Comparison of ENCODE assay signal across 16 cellular contexts in the genomic region with DNA sequence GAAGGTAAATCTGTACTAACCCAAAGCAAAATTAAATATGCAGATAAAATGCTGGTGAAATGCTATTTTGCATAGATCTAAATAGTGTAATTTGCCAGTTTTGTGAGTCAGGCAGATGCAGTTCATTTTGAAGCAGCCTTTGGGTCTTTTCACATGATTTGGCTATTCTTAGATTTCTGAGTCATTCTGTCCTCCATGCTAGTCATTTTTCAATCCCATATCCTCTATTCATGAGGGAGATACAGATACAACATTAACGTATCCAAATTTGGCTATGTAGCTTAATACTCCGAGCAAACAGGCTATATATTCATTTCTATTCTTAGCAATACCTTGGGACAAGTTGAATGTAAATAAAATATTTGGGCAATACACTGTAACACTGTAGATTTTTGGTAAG.
DNase-seq lines count a peak whose midpoint lies in the region; ATAC-seq, FAIRE-seq and TF ChIP-seq lines count a peak whose summit lies in the region.
"Had no signal": no experiment of that assay in that cellular context is flagged by ENCODE, and none has a peak within 500 bp of the region (broad histone marks: within the 10 kb centered on the region; RNA-seq: fewer than 3 reads in every experiment).

No MANE protein-coding gene starts in this region.

- TF ChIP-seq CTCF in astrocyte (IDR thresholded peaks at IDR 0.05; ENCODE audit: insufficient read depth, low read depth, low read length) (no peak), uterus (IDR thresholded peaks at IDR 0.05) (no peak)

- H3K9ac ChIP-seq in astrocyte (ENCODE audit: low read length) = no peak overlapping the region

- TF ChIP-seq POLR2A in uterus (IDR thresholded peaks at IDR 0.05) = no peak

- H3K4me1 ChIP-seq in astrocyte (ENCODE audit: insufficient read depth, low read length) = no peaks in the 10 kb centered on the region
- H3K4me1 ChIP-seq in uterus = no peaks in the 10 kb centered on the region

- H3K4me3 ChIP-seq in astrocyte (ENCODE audit: insufficient read depth, low read depth, low read length) (no peak overlapping the region), uterus (no peak overlapping the region)
- H3K4me3 ChIP-seq: SK-N-MC had no signal

- ATAC-seq in Right ventricle myocardium superior (ENCODE audit: poor library complexity) = peak; percentile 23
- ATAC-seq in Right ventricle myocardium inferior = no peak
- no peak for ATAC-seq in naive thymus-derived CD8-positive, alpha-beta T cell

- POLR2A ChIA-PET in naive thymus-derived CD8-positive, alpha-beta T cell (lab: Charles Lee) = no interaction called here

- H3K36me3 ChIP-seq in astrocyte (ENCODE audit: insufficient read depth, low read length) = no peaks in the 10 kb centered on the region
- no peaks in the 10 kb centered on the region for H3K36me3 ChIP-seq in uterus

- no peak overlapping the region for H2AFZ ChIP-seq in astrocyte (ENCODE audit: low read depth, low read length)

- no peak for FAIRE-seq in astrocyte (lab: Jason Lieb, UNC)

- no peak overlapping the region for H3K27ac Mint-ChIP-seq in astrocyte (ENCODE audit: unreplicated experiment)
- H3K27ac Mint-ChIP-seq in naive thymus-derived CD8-positive, alpha-beta T cell = no peak overlapping the region

- DNase-seq in Right ventricle myocardium superior = no peak
- no peak for DNase-seq in Right ventricle myocardium inferior (ENCODE audit: missing footprints)
- peak; percentile 80 for DNase-seq in astrocyte (ENCODE audit: low read depth)
- DNase-seq in foreskin melanocyte = peak; percentile 83
- no peak for DNase-seq in uterus
- no peak for DNase-seq in NCI-H69 (lab: John Stamatoyannopoulos, UW)
- DNase-seq in NCI-H2196 treated with DMSO at 0.1 percent for 48 hours (lab: John Stamatoyannopoulos, UW; ENCODE audit: unreplicated experiment) = no peak
- DNase-seq in naive thymus-derived CD8-positive, alpha-beta T cell = no peak
- DNase-seq: activated CD4-positive, alpha-beta T cell treated with anti-CD3 and anti-CD28 coated beads, Interleukin-2, amount 50 U/mL, for 1 hour; activated naive CD4-positive, alpha-beta T cell; DND-41; hippocampal formation; NCI-H510A; posterior cingulate gyrus had no signal

- H4K20me1 ChIP-seq in astrocyte (ENCODE audit: insufficient read depth, low read length) = no peaks in the 10 kb centered on the region

- no peaks in the 10 kb centered on the region for H3K79me2 ChIP-seq in astrocyte (ENCODE audit: insufficient read depth, low read length)

- no peak overlapping the region for H3K27ac ChIP-seq in astrocyte (ENCODE audit: low read depth, low read length)
- peak overlapping the region; percentile 44 for H3K27ac ChIP-seq in uterus
- H3K27ac ChIP-seq: 22Rv1, SK-N-MC had no signal

- peaks cover 8% of the 10 kb centered on the region for H3K4me1 Mint-ChIP-seq in astrocyte (ENCODE audit: low read depth, unreplicated experiment)
- no peaks in the 10 kb centered on the region for H3K4me1 Mint-ChIP-seq in naive thymus-derived CD8-positive, alpha-beta T cell

- H3K9me3 ChIP-seq in astrocyte (ENCODE audit: insufficient read depth, low read depth, low read length) (no peaks in the 10 kb centered on the region), uterus (no peaks in the 10 kb centered on the region)

- H3K9me3 Mint-ChIP-seq in astrocyte (ENCODE audit: unreplicated experiment) = peaks cover 3% of the 10 kb centered on the region
- peaks cover 0 to 3% (median 0%) of the 10 kb centered on the region in 9 donors for H3K9me3 Mint-ChIP-seq in naive thymus-derived CD8-positive, alpha-beta T cell

- H3K36me3 Mint-ChIP-seq in astrocyte (ENCODE audit: low read depth, unreplicated experiment) = no peaks in the 10 kb centered on the region
- H3K36me3 Mint-ChIP-seq in naive thymus-derived CD8-positive, alpha-beta T cell = no peaks in the 10 kb centered on the region

- intact Hi-C loops in Right ventricle myocardium superior (cut with DNase I) = no loop called here
- intact Hi-C loops in Right ventricle myocardium inferior (cut with DNase I) = no loop called here
- intact Hi-C loops in uterus (cut with DNase I; ENCODE audit: low total_unique reads) = no loop called here

- no peak overlapping the region for H3K4me3 Mint-ChIP-seq in astrocyte (ENCODE audit: unreplicated experiment)
- H3K4me3 Mint-ChIP-seq in naive thymus-derived CD8-positive, alpha-beta T cell = no peak overlapping the region

- no peaks in the 10 kb centered on the region for H3K27me3 ChIP-seq in astrocyte (ENCODE audit: insufficient read depth, low read length)
- H3K27me3 ChIP-seq in uterus = no peaks in the 10 kb centered on the region

- peak overlapping the region; percentile 25 for H3K4me2 ChIP-seq in astrocyte (ENCODE audit: low read length)

- H3K27me3 Mint-ChIP-seq in astrocyte (ENCODE audit: low read depth, unreplicated experiment) = no peaks in the 10 kb centered on the region
- peaks cover 0 to 3% (median 0%) of the 10 kb centered on the region in 5 donors for H3K27me3 Mint-ChIP-seq in naive thymus-derived CD8-positive, alpha-beta T cell

Comparison
In these comparisons a context has a peak if more than half of its experiments do, and no peak if none do; other contexts are left out.
1. DNase-seq: peak in astrocyte (single experiment) and foreskin melanocyte (single experiment); none in Right ventricle myocardium superior (single experiment), Right ventricle myocardium inferior (single experiment), uterus (0 of 2), NCI-H69 (single experiment), NCI-H2196 treated with DMSO at 0.1 percent for 48 hours (single experiment) and naive thymus-derived CD8-positive, alpha-beta T cell (0 of 10).